ENCODE assay signal across 16 cellular contexts in genomic region chr2:194674043-194674442, GRCh38.
"Had no signal": no experiment of that assay in that cellular context is flagged by ENCODE, and none has a peak within 500 bp of the region (broad histone marks: within the 10 kb centered on the region; RNA-seq: fewer than 3 reads in every experiment).

No MANE protein-coding gene starts in this region.

- ATAC-seq: activated T-cell treated with anti-CD3 and anti-CD28 coated beads, Interleukin-2, amount 50 U/mL, for 4 hours; gastrocnemius medialis; heart left ventricle; left cardiac atrium; stimulated activated memory B cell treated with anti-CD40 and anti-IgM and Interleukin-4, amounts not matched to agents 10 μg/mL and 1 μg/mL and 100 μg/mL, for 72 hours; WTC11 had no signal

- H3K9me3 Mint-ChIP-seq: activated CD4-positive, alpha-beta memory T cell treated with anti-CD3 and anti-CD28 coated beads, Interleukin-2, amount 10 ng/mL, durations not matched to agents 7 days and 5 days; activated naive CD4-positive, alpha-beta T cell treated with anti-CD3 and anti-CD28 coated beads, Interleukin-2, amount 50 U/mL, for 24 hours; activated T-cell treated with anti-CD3 and anti-CD28 coated beads, Interleukin-2, amount 50 U/mL, for 4 hours; stimulated activated memory B cell treated with anti-CD40 and anti-IgM and Interleukin-4, amounts not matched to agents 10 μg/mL and 1 μg/mL and 100 μg/mL, for 72 hours; WTC11 had no signal

- H3K36me3 Mint-ChIP-seq: activated naive CD4-positive, alpha-beta T cell treated with anti-CD3 and anti-CD28 coated beads, Interleukin-2, amount 50 U/mL, for 24 hours; stimulated activated memory B cell treated with anti-CD40 and anti-IgM and Interleukin-4, amounts not matched to agents 10 μg/mL and 1 μg/mL and 100 μg/mL, for 72 hours; WTC11 had no signal

- H3K36me3 ChIP-seq: adrenal gland, cardiac muscle cell, gastrocnemius medialis, heart left ventricle, thyroid gland had no signal

- H3K9me3 ChIP-seq: adrenal gland, gastrocnemius medialis, heart left ventricle, thyroid gland had no signal

- H3K27ac ChIP-seq: adrenal gland, cardiac muscle cell, gastrocnemius medialis, heart left ventricle, thyroid gland had no signal

- H3K4me1 ChIP-seq: adrenal gland, gastrocnemius medialis, heart left ventricle, thyroid gland had no signal

- H3K27me3 ChIP-seq: adrenal gland, cardiac muscle cell, gastrocnemius medialis, heart left ventricle, thyroid gland had no signal

- H3K4me3 Mint-ChIP-seq: activated CD4-positive, alpha-beta memory T cell treated with anti-CD3 and anti-CD28 coated beads, Interleukin-2, amount 10 ng/mL, durations not matched to agents 7 days and 5 days; activated naive CD4-positive, alpha-beta T cell treated with anti-CD3 and anti-CD28 coated beads, Interleukin-2, amount 50 U/mL, for 24 hours; activated T-cell treated with anti-CD3 and anti-CD28 coated beads, Interleukin-2, amount 50 U/mL, for 4 hours; stimulated activated memory B cell treated with anti-CD40 and anti-IgM and Interleukin-4, amounts not matched to agents 10 μg/mL and 1 μg/mL and 100 μg/mL, for 72 hours; WTC11 had no signal

- H3K27ac Mint-ChIP-seq: activated CD4-positive, alpha-beta memory T cell treated with anti-CD3 and anti-CD28 coated beads, Interleukin-2, amount 10 ng/mL, durations not matched to agents 7 days and 5 days; activated naive CD4-positive, alpha-beta T cell treated with anti-CD3 and anti-CD28 coated beads, Interleukin-2, amount 50 U/mL, for 24 hours; stimulated activated memory B cell treated with anti-CD40 and anti-IgM and Interleukin-4, amounts not matched to agents 10 μg/mL and 1 μg/mL and 100 μg/mL, for 72 hours; WTC11 had no signal

- DNase-seq: activated CD4-positive, alpha-beta memory T cell treated with anti-CD3 and anti-CD28 coated beads, Interleukin-2, amount 10 ng/mL, durations not matched to agents 7 days and 5 days; activated CD4-positive, alpha-beta T cell treated with anti-CD3 and anti-CD28 coated beads for 4 hours; activated effector memory CD4-positive, alpha-beta T cell treated with Interleukin-2 at 50 U/mL for 16 hours; activated T-cell treated with anti-CD3 and anti-CD28 coated beads, Interleukin-2, amount 50 U/mL, for 4 hours; adrenal gland; erythroblast; gastrocnemius medialis; heart left ventricle; left cardiac atrium; stimulated activated CD4-positive, alpha-beta T cell treated with anti-CD3 and anti-CD28 coated beads, Interleukin-2, amount 100 ng/mL, for 48 hours; thyroid gland had no signal

- H3K4me1 Mint-ChIP-seq: activated CD4-positive, alpha-beta memory T cell treated with anti-CD3 and anti-CD28 coated beads, Interleukin-2, amount 10 ng/mL, durations not matched to agents 7 days and 5 days; activated naive CD4-positive, alpha-beta T cell treated with anti-CD3 and anti-CD28 coated beads, Interleukin-2, amount 50 U/mL, for 24 hours; stimulated activated memory B cell treated with anti-CD40 and anti-IgM and Interleukin-4, amounts not matched to agents 10 μg/mL and 1 μg/mL and 100 μg/mL, for 72 hours; WTC11 had no signal

- H3K4me3 ChIP-seq: adrenal gland, cardiac muscle cell, gastrocnemius medialis, heart left ventricle, lung, thyroid gland had no signal

- H3K27me3 Mint-ChIP-seq: activated CD4-positive, alpha-beta memory T cell treated with anti-CD3 and anti-CD28 coated beads, Interleukin-2, amount 10 ng/mL, durations not matched to agents 7 days and 5 days; activated naive CD4-positive, alpha-beta T cell treated with anti-CD3 and anti-CD28 coated beads, Interleukin-2, amount 50 U/mL, for 24 hours; stimulated activated memory B cell treated with anti-CD40 and anti-IgM and Interleukin-4, amounts not matched to agents 10 μg/mL and 1 μg/mL and 100 μg/mL, for 72 hours had no signal
